ENCODE assay signal across 16 cellular contexts in the genomic region with DNA sequence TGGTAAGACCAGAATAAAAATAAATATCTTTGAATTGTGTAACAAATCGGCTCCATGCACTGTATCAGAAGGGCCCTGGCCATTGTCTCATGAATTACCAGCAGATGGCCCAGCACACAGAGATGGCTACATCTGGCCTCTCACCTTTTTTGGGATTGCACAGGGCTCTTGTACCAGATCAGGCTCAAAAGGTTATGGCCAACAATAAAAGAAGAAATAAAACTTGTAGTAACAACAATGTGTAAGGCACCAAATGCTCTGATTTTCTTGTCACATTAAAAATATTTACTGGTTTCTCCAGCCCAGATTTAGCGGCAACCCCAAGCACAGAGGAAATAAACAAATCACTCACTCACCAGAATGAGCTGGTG. TPM values are rescaled to one million over a fixed set of nuclear protein-coding genes. Genes with fewer than 3 reads are reported as not detected.
DNase-seq lines count a peak whose midpoint lies in the region; ATAC-seq, FAIRE-seq and TF ChIP-seq lines count a peak whose summit lies in the region.
"Had no signal": no experiment of that assay in that cellular context is flagged by ENCODE, and none has a peak within 500 bp of the region (broad histone marks: within the 10 kb centered on the region; RNA-seq: fewer than 3 reads in every experiment).

No MANE protein-coding gene starts in this region.

- H3K4me2 ChIP-seq in astrocyte (ENCODE audit: low read length) = no peak overlapping the region
- H3K4me2 ChIP-seq: KMS-11 had no signal

- ATAC-seq in HG03469 (IDR thresholded peaks at IDR 0.05; ENCODE audit: unreplicated experiment) (no peak), HG02973 (IDR thresholded peaks at IDR 0.05; ENCODE audit: unreplicated experiment) (no peak)
- ATAC-seq: SK-N-SH treated with all-trans-retinoic acid at 6 μM for 48 hours had no signal

- H3K36me3 ChIP-seq in MG63 (no peaks in the 10 kb centered on the region), astrocyte (ENCODE audit: insufficient read depth, low read length) (no peaks in the 10 kb centered on the region)

- DNase-seq in NCI-H2171 treated with DMSO at 0.1 percent for 48 hours (lab: John Stamatoyannopoulos, UW) = peak; percentile 42
- no peak for DNase-seq in NCI-H2171 (lab: John Stamatoyannopoulos, UW)
- peak; percentile 20 for DNase-seq in MG63
- DNase-seq in astrocyte (ENCODE audit: low read depth) = no peak
- DNase-seq in left kidney (ENCODE audit: low read depth, low spot score) = peak; percentile 53
- no peak for DNase-seq in CD1c-positive myeloid dendritic cell (ENCODE audit: extremely low spot score)
- DNase-seq: 8988T; MM.1S; NK-92 treated with Interleukin-12 subunit alpha and Interleukin-12 subunit beta, amount 100 ng/mL, for 24 hours; OCI-M1; SHP77 treated with DMSO at 0.1 percent for 48 hours had no signal

- FAIRE-seq in astrocyte (lab: Jason Lieb, UNC) = no peak
- FAIRE-seq: H1 had no signal

- no peak overlapping the region for H3K27ac ChIP-seq in astrocyte (ENCODE audit: low read depth, low read length)
- H3K27ac ChIP-seq: KMS-11 had no signal

- H3K27ac Mint-ChIP-seq in astrocyte (ENCODE audit: unreplicated experiment) = peak overlapping the region; percentile 58

- peaks cover 21% of the 10 kb centered on the region for H3K4me1 ChIP-seq in astrocyte (ENCODE audit: insufficient read depth, low read length)

- H3K27me3 ChIP-seq in MG63 = no peaks in the 10 kb centered on the region
- no peaks in the 10 kb centered on the region for H3K27me3 ChIP-seq in astrocyte (ENCODE audit: insufficient read depth, low read length)

- H3K4me1 Mint-ChIP-seq in astrocyte (ENCODE audit: low read depth, unreplicated experiment) = peaks cover 38% of the 10 kb centered on the region

- TF ChIP-seq CTCF in astrocyte (IDR thresholded peaks at IDR 0.05; ENCODE audit: insufficient read depth, low read depth, low read length) = no peak

- H3K79me2 ChIP-seq in astrocyte (ENCODE audit: insufficient read depth, low read length) = no peaks in the 10 kb centered on the region

- no peak overlapping the region for H3K9ac ChIP-seq in astrocyte (ENCODE audit: low read length)
- H3K9ac ChIP-seq: KMS-11 had no signal

- no peak overlapping the region for H2AFZ ChIP-seq in astrocyte (ENCODE audit: low read depth, low read length)

- H3K27me3 Mint-ChIP-seq in astrocyte (ENCODE audit: low read depth, unreplicated experiment) = no peaks in the 10 kb centered on the region

- H3K9me3 ChIP-seq in MG63 (no peaks in the 10 kb centered on the region), astrocyte (ENCODE audit: insufficient read depth, low read depth, low read length) (no peaks in the 10 kb centered on the region)

- H3K4me3 ChIP-seq in MG63 (no peak overlapping the region), astrocyte (ENCODE audit: insufficient read depth, low read depth, low read length) (no peak overlapping the region)

- H4K20me1 ChIP-seq in astrocyte (ENCODE audit: insufficient read depth, low read length) = no peaks in the 10 kb centered on the region

- H3K4me3 Mint-ChIP-seq in astrocyte (ENCODE audit: unreplicated experiment) = no peak overlapping the region

- no peaks in the 10 kb centered on the region for H3K36me3 Mint-ChIP-seq in astrocyte (ENCODE audit: low read depth, unreplicated experiment)

- H3K9me3 Mint-ChIP-seq in astrocyte (ENCODE audit: unreplicated experiment) = peaks cover 5% of the 10 kb centered on the region

RNA-seq across cellular contexts. Expression of a gene that starts 59.1 kb away (rescaled TPM):
- total RNA-seq in MG63 (2014; rRNA removed; shearing (Covaris generic); ENCODE audit: low replicate concordance) = 22.3 and 28.2 TPM in 2 replicates
- 56.4 and 63.3 TPM in 2 replicates for total RNA-seq in astrocyte

Comparison
In these comparisons a context has a peak if more than half of its experiments do, and no peak if none do; other contexts are left out.
1. DNase-seq: peak in NCI-H2171 treated with DMSO at 0.1 percent for 48 hours (single experiment), MG63 (single experiment) and left kidney (single experiment); none in NCI-H2171 (single experiment), astrocyte (single experiment) and CD1c-positive myeloid dendritic cell (single experiment).